ENCODE assay signal across 1 cellular context in genomic region chr5:154795235-154795596, GRCh38.
TF ChIP-seq lines count a peak whose summit lies in the region.

No MANE protein-coding gene starts in this region.

TF ChIP-seq in HepG2, 621 proteins besides CTCF, POLR2A, EP300 and RAD21:
- TF ChIP-seq RBM22 (optimal IDR thresholded peaks at IDR 0.05; ENCODE audit: low read length) (peak; percentile 71), ZBTB38 (CRISPR knock-in tag; IDR thresholded peaks at IDR 0.05) (no peak), ZMAT3 (CRISPR knock-in tag; conservative IDR thresholded peaks at IDR 0.05) (no peak)
